In the genomic region with DNA sequence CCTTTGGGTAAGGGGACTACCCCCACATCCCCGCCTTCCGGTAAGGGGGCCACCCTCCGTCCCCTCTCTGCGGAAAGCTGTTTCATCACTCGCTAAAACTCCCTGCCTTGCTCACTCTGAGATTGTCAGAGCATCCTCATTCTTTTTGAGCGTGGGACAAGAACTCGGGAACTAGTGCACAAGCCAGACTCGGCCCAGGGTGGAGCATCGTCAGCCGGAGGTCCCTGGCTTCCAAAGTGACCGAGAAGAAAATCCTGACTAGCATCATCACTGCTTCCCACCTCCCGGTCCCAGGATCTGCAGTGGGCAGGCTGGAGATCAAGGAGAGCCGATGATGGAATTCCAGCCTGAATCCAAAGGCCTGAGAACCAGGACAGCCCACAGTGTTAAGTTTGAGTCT, we compare ENCODE assay signal across 14 cellular contexts.
DNase-seq lines count a peak whose midpoint lies in the region; ATAC-seq and TF ChIP-seq lines count a peak whose summit lies in the region.
"Had no signal": no experiment of that assay in that cellular context is flagged by ENCODE, and none has a peak within 500 bp of the region (broad histone marks: within the 10 kb centered on the region; RNA-seq: fewer than 3 reads in every experiment).

No MANE protein-coding gene starts in this region.

- H2BK20ac ChIP-seq in H9 (ENCODE audit: low read depth, low read length, poor library complexity, severe bottlenecking): no peak overlapping the region

- H3K4me1 ChIP-seq in H9 (ENCODE audit: insufficient read depth, low read length) (no peaks in the 10 kb centered on the region), spleen (no peaks in the 10 kb centered on the region)
- H3K4me1 ChIP-seq: BLaER1 treated with 17β-estradiol and CSF1 and Interleukin-3, amounts not matched to agents 10 nM and 100 nM had no signal

- H3K9me3 Mint-ChIP-seq in activated T-cell treated with anti-CD3 and anti-CD28 coated beads, Interleukin-2, amount 50 U/mL, for 24 hours: no peaks in the 10 kb centered on the region
- H3K9me3 Mint-ChIP-seq in activated T-cell treated with anti-CD3 and anti-CD28 coated beads, Interleukin-2, amount 50 U/mL, for 4 hours: no peaks in the 10 kb centered on the region
- H3K9me3 Mint-ChIP-seq in H9: peaks cover 8 to 18% of the 10 kb centered on the region in 2 experiments; a peak in 4 of 5 replicates
- H3K9me3 Mint-ChIP-seq: CD4-positive, CD25-positive, alpha-beta regulatory T cell; IgD-negative memory B cell had no signal

- no peak overlapping the region for H3K4me2 ChIP-seq in H9 (ENCODE audit: insufficient read depth, insufficient read length, low read length)
- H3K4me2 ChIP-seq: BLaER1 treated with 17β-estradiol and CSF1 and Interleukin-3, amounts not matched to agents 10 nM and 100 nM had no signal

- H3K4ac ChIP-seq in H9 (ENCODE audit: low read depth, low read length): no peak overlapping the region

- WGBS in H9 (ENCODE audit: extremely low coverage, insufficient read length, low lambda C conversion rate): no CpG with 5 or more reads among the region's 13 CpGs
- WGBS in spleen, 5 donors: 91 to 96% (median 93%) methylated on average over 13 of the region's 13 CpGs

- no peak overlapping the region for H4K91ac ChIP-seq in H9 (ENCODE audit: insufficient read length, low read depth, low read length)

- H3K9me3 ChIP-seq in H9 (ENCODE audit: control insufficient read depth, low read depth, low read length): no peaks in the 10 kb centered on the region
- no peaks in the 10 kb centered on the region for H3K9me3 ChIP-seq in spleen

- TF ChIP-seq POLR2A in spleen (IDR thresholded peaks at IDR 0.05): no peak

- no peak overlapping the region for H2BK120ac ChIP-seq in H9 (ENCODE audit: low read depth, low read length, poor library complexity, severe bottlenecking)

- H3K23ac ChIP-seq in H9 (ENCODE audit: insufficient read length, low read depth, low read length): no peak overlapping the region

- H3K36me3 Mint-ChIP-seq in activated T-cell treated with anti-CD3 and anti-CD28 coated beads, Interleukin-2, amount 50 U/mL, for 24 hours (ENCODE audit: low read depth): no peaks in the 10 kb centered on the region
- no peaks in the 10 kb centered on the region for H3K36me3 Mint-ChIP-seq in activated T-cell treated with anti-CD3 and anti-CD28 coated beads, Interleukin-2, amount 50 U/mL, for 4 hours (ENCODE audit: insufficient read depth)
- H3K36me3 Mint-ChIP-seq in H9 (ENCODE audit: insufficient read depth in 1 of 3, low read depth in 3 of 3): peaks cover 0 to 6% (median 0%) of the 10 kb centered on the region in 3 experiments; a peak in 4 of 7 replicates
- H3K36me3 Mint-ChIP-seq: CD4-positive, CD25-positive, alpha-beta regulatory T cell had no signal

- H4K20me1 ChIP-seq in H9 (ENCODE audit: control insufficient read depth, insufficient read depth, insufficient read length): no peaks in the 10 kb centered on the region
- H4K20me1 ChIP-seq: BLaER1 treated with 17β-estradiol and CSF1 and Interleukin-3, amounts not matched to agents 10 nM and 100 nM had no signal

- no peak overlapping the region for H3K9ac ChIP-seq in H9 (ENCODE audit: extremely low read depth, insufficient read length, low read length)
- H3K9ac ChIP-seq: BLaER1 treated with 17β-estradiol and CSF1 and Interleukin-3, amounts not matched to agents 10 nM and 100 nM had no signal

- H3K27me3 Mint-ChIP-seq in activated T-cell treated with anti-CD3 and anti-CD28 coated beads, Interleukin-2, amount 50 U/mL, for 24 hours: no peaks in the 10 kb centered on the region
- peaks cover 5% of the 10 kb centered on the region for H3K27me3 Mint-ChIP-seq in activated T-cell treated with anti-CD3 and anti-CD28 coated beads, Interleukin-2, amount 50 U/mL, for 4 hours (ENCODE audit: low read depth)
- H3K27me3 Mint-ChIP-seq in H9 (ENCODE audit: low read depth): peaks cover 25% of the 10 kb centered on the region

- no peaks in the 10 kb centered on the region for H3K79me2 ChIP-seq in H9 (ENCODE audit: insufficient read depth, low read length)

- no peak overlapping the region for H3T11ph ChIP-seq in H9 (ENCODE audit: low read length)

- TF ChIP-seq CTCF in H9 (conservative IDR thresholded peaks at IDR 0.05) (no peak), spleen (IDR thresholded peaks at IDR 0.05 in 8 of 11, conservative IDR thresholded peaks at IDR 0.05 in 3 of 11) (no peak), foreskin fibroblast (IDR thresholded peaks at IDR 0.05; ENCODE audit: low read depth, low read length) (no peak)

- no peak for ATAC-seq in activated T-cell treated with anti-CD3 and anti-CD28 coated beads, Interleukin-2, amount 50 U/mL, for 4 hours
- no peak for ATAC-seq in HG03439 (IDR thresholded peaks at IDR 0.05; ENCODE audit: unreplicated experiment)
- ATAC-seq: HCT116 had no signal

- H3K23me2 ChIP-seq in H9 (ENCODE audit: insufficient read length, low read depth, low read length, poor library complexity, severe bottlenecking): no peaks in the 10 kb centered on the region

- no peaks in the 10 kb centered on the region for H3K79me1 ChIP-seq in H9 (ENCODE audit: insufficient read depth, low read depth, low read length, poor library complexity, severe bottlenecking)

- H3K14ac ChIP-seq in H9 (ENCODE audit: insufficient read depth, low read length): no peak overlapping the region

- H3K4me3 ChIP-seq in spleen: no peak overlapping the region
- no peak overlapping the region for H3K4me3 ChIP-seq in foreskin fibroblast (ENCODE audit: low read depth in 1 of 2, low read length in 2 of 2)
- H3K4me3 ChIP-seq: BLaER1 treated with 17β-estradiol and CSF1 and Interleukin-3, amounts not matched to agents 10 nM and 100 nM had no signal

- no peak overlapping the region for H3K18ac ChIP-seq in H9 (ENCODE audit: insufficient read length, low read depth, low read length)

- H3K27ac Mint-ChIP-seq in activated T-cell treated with anti-CD3 and anti-CD28 coated beads, Interleukin-2, amount 50 U/mL, for 24 hours: no peak overlapping the region
- no peak overlapping the region for H3K27ac Mint-ChIP-seq in H9
- H3K27ac Mint-ChIP-seq: CD4-positive, CD25-positive, alpha-beta regulatory T cell; IgD-negative memory B cell had no signal

- no peak overlapping the region for H3K4me3 Mint-ChIP-seq in activated T-cell treated with anti-CD3 and anti-CD28 coated beads, Interleukin-2, amount 50 U/mL, for 24 hours
- no peak overlapping the region for H3K4me3 Mint-ChIP-seq in activated T-cell treated with anti-CD3 and anti-CD28 coated beads, Interleukin-2, amount 50 U/mL, for 4 hours
- H3K4me3 Mint-ChIP-seq in H9: no peak overlapping the region
- H3K4me3 Mint-ChIP-seq: CD4-positive, CD25-positive, alpha-beta regulatory T cell; IgD-negative memory B cell had no signal

- no peak overlapping the region for H3K27ac ChIP-seq in H9 (ENCODE audit: insufficient read length, low read depth, low read length)
- H3K27ac ChIP-seq in spleen: no peak overlapping the region
- H3K27ac ChIP-seq: BLaER1 treated with 17β-estradiol and CSF1 and Interleukin-3, amounts not matched to agents 10 nM and 100 nM had no signal

- DNase-seq in activated T-cell treated with anti-CD3 and anti-CD28 coated beads, Interleukin-2, amount 50 U/mL, for 24 hours: peak; percentile 9
- no peak for DNase-seq in activated T-cell treated with anti-CD3 and anti-CD28 coated beads, Interleukin-2, amount 50 U/mL, for 4 hours
- peak; percentile 26 for DNase-seq in H9
- peak; percentile 42 for DNase-seq in islet precursor cell
- DNase-seq in spleen: peak; percentile 41
- DNase-seq in foreskin fibroblast: no peak
- DNase-seq: ACHN; CD4-positive, CD25-positive, alpha-beta regulatory T cell; DMS53; GF-D8 had no signal

- intact Hi-C loops in spleen (cut with DNase I; ENCODE audit: low total_unique reads): no loop called here

- H2AFZ ChIP-seq in H9 (ENCODE audit: low read length): no peak overlapping the region

- no peak overlapping the region for H2BK5ac ChIP-seq in H9 (ENCODE audit: insufficient read length, low read length)

- no peak overlapping the region for H2BK15ac ChIP-seq in H9 (ENCODE audit: low read depth, low read length)

- no peak overlapping the region for H2AK5ac ChIP-seq in H9 (ENCODE audit: insufficient read length, low read length)

- no peak overlapping the region for H4K8ac ChIP-seq in H9 (replicated peaks; ENCODE audit: insufficient read length, low read depth, low read length)

- H3K4me1 Mint-ChIP-seq in activated T-cell treated with anti-CD3 and anti-CD28 coated beads, Interleukin-2, amount 50 U/mL, for 24 hours (ENCODE audit: low read depth): peaks cover 6% of the 10 kb centered on the region
- H3K4me1 Mint-ChIP-seq in activated T-cell treated with anti-CD3 and anti-CD28 coated beads, Interleukin-2, amount 50 U/mL, for 4 hours (ENCODE audit: low read depth): no peaks in the 10 kb centered on the region
- no peaks in the 10 kb centered on the region for H3K4me1 Mint-ChIP-seq in H9
- H3K4me1 Mint-ChIP-seq: IgD-negative memory B cell had no signal

- H3K56ac ChIP-seq in H9 (ENCODE audit: insufficient read length, low read depth, low read length): no peak overlapping the region

- no peaks in the 10 kb centered on the region for H3K36me3 ChIP-seq in spleen
- H3K36me3 ChIP-seq: BLaER1 treated with 17β-estradiol and CSF1 and Interleukin-3, amounts not matched to agents 10 nM and 100 nM had no signal

- H2BK12ac ChIP-seq in H9 (ENCODE audit: insufficient read length, low read depth, low read length): no peak overlapping the region

- H3K27me3 ChIP-seq in H9 (ENCODE audit: insufficient read depth, low read length) (no peaks in the 10 kb centered on the region), spleen (replicated peaks in 1 of 7) (peaks cover 0 to 2% (median 0%) of the 10 kb centered on the region in 7 donors)
- H3K27me3 ChIP-seq: BLaER1 treated with 17β-estradiol and CSF1 and Interleukin-3, amounts not matched to agents 10 nM and 100 nM had no signal

- no peak overlapping the region for H4K5ac ChIP-seq in H9 (ENCODE audit: insufficient read length, low read depth, low read length)

Comparison
In these comparisons a context has a peak if more than half of its experiments do, and no peak if none do; other contexts are left out.
1. DNase-seq: peak in activated T-cell treated with anti-CD3 and anti-CD28 coated beads, Interleukin-2, amount 50 U/mL, for 24 hours (single experiment), H9 (single experiment), islet precursor cell (single experiment) and spleen (single experiment); none in activated T-cell treated with anti-CD3 and anti-CD28 coated beads, Interleukin-2, amount 50 U/mL, for 4 hours (single experiment) and foreskin fibroblast (0 of 2).